ENCODE assay signal across 26 cellular contexts in the genomic region with DNA sequence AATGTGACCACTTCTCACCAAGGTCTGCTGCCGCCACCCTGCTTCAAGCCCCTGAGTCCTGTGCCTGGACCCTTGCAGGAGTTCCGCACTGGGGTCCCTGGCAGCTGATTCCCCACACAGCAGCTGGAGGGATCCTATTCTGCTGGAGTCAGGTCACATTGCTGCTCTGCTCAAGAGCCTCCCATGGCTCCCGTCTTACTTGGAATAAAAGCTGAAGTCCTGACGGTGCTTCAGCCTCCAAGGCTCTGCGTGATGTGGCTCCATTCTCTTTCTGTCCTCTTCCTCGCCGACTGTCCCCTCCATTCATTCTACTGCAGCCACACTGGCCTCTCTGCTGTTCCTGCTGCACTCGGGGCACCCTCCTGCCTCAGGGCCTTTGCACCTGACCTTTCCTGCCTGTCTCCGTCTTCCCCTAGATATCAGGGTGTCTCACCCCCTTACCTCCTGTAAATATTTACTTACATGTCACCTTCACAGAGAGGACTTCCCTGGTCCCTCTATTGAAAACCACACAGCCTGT. TPM values are rescaled to one million over a fixed set of nuclear protein-coding genes. Genes with fewer than 3 reads are reported as not detected.
"Had no signal": no experiment of that assay in that cellular context is flagged by ENCODE, and none has a peak within 500 bp of the region (broad histone marks: within the 10 kb centered on the region; RNA-seq: fewer than 3 reads in every experiment).

No MANE protein-coding gene starts in this region.

- H3K36me3 Mint-ChIP-seq: activated naive CD8-positive, alpha-beta T cell treated with anti-CD3 and anti-CD28 coated beads, Interleukin-2, amount 10 ng/mL, durations not matched to agents 7 days and 5 days had no signal

- H3K4me1 Mint-ChIP-seq: activated naive CD8-positive, alpha-beta T cell treated with anti-CD3 and anti-CD28 coated beads, Interleukin-2, amount 10 ng/mL, durations not matched to agents 7 days and 5 days; T-helper 17 cell had no signal

- H3K27me3 ChIP-seq: adrenal gland, MG63 had no signal

- H3K9me3 Mint-ChIP-seq: activated CD8-positive, alpha-beta T cell treated with anti-CD3 and anti-CD28 coated beads for 36 hours; activated naive CD8-positive, alpha-beta T cell treated with anti-CD3 and anti-CD28 coated beads, Interleukin-2, amount 10 ng/mL, durations not matched to agents 7 days and 5 days had no signal

- H3K27ac Mint-ChIP-seq: activated CD8-positive, alpha-beta T cell treated with anti-CD3 and anti-CD28 coated beads for 36 hours; activated naive CD8-positive, alpha-beta T cell treated with anti-CD3 and anti-CD28 coated beads, Interleukin-2, amount 10 ng/mL, durations not matched to agents 7 days and 5 days; T-helper 17 cell had no signal

- H3K4me3 ChIP-seq: adrenal gland, MG63 had no signal

- DNase-seq: activated CD4-positive, alpha-beta T cell treated with anti-CD3 and anti-CD28 coated beads, Interleukin-2, amount 50 U/mL, for 1 hour; activated CD4-positive, CD25-positive, alpha-beta regulatory T cell; activated CD8-positive, alpha-beta memory T cell treated with anti-CD3 and anti-CD28 coated beads, Interleukin-2, amount 50 U/mL, for 48 hours; activated CD8-positive, alpha-beta T cell treated with anti-CD3 and anti-CD28 coated beads for 36 hours; activated naive CD4-positive, alpha-beta T cell treated with anti-CD3 and anti-CD28 coated beads, Interleukin-2, amount 50 U/mL, for 16 hours; activated naive CD8-positive, alpha-beta T cell treated with anti-CD3 and anti-CD28 coated beads, Interleukin-2, amount 10 ng/mL, durations not matched to agents 7 days and 5 days; activated T-cell treated with anti-CD3 and anti-CD28 coated beads, Interleukin-2, amount 50 U/mL, for 1 hour; adrenal gland; anterior cingulate cortex; cerebellar nuclear complex; MG63; MV-4-11; NCI-H1092 treated with DMSO at 0.1 percent for 48 hours; NCI-H1436; NCI-H1694 treated with DMSO at 0.1 percent for 48 hours; NCI-H2029 treated with DMSO at 0.1 percent for 48 hours; NCI-H446; NCI-H524 treated with DMSO at 0.1 percent for 48 hours; NCI-H774; SIG-M5; T-helper 17 cell; T-helper 9 cell had no signal

- ATAC-seq: activated CD8-positive, alpha-beta T cell treated with anti-CD3 and anti-CD28 coated beads for 36 hours; T-helper 17 cell had no signal

- H3K36me3 ChIP-seq: adrenal gland, MG63 had no signal

- H3K4me3 Mint-ChIP-seq: activated CD8-positive, alpha-beta T cell treated with anti-CD3 and anti-CD28 coated beads for 36 hours; activated naive CD8-positive, alpha-beta T cell treated with anti-CD3 and anti-CD28 coated beads, Interleukin-2, amount 10 ng/mL, durations not matched to agents 7 days and 5 days; T-helper 17 cell had no signal

- H3K27ac ChIP-seq: adrenal gland had no signal

- FAIRE-seq: TTC549 had no signal

- H3K9me3 ChIP-seq: adrenal gland, MG63 had no signal

RNA-seq across cellular contexts. Expression of a gene that starts 7.6 kb away (rescaled TPM):
- total RNA-seq: activated CD8-positive, alpha-beta T cell treated with anti-CD3 and anti-CD28 coated beads for 36 hours; OCI-LY7 had no signal

RNA-seq across cellular contexts. Expression of a gene that starts 10.9 kb away (rescaled TPM):
- total RNA-seq: activated CD8-positive, alpha-beta T cell treated with anti-CD3 and anti-CD28 coated beads for 36 hours; OCI-LY7; RPMI7951; T-helper 17 cell had no signal

RNA-seq across cellular contexts. Expression of a gene that starts 57.1 kb away (rescaled TPM):
- total RNA-seq: activated CD8-positive, alpha-beta T cell treated with anti-CD3 and anti-CD28 coated beads for 36 hours; activated naive CD8-positive, alpha-beta T cell treated with anti-CD3 and anti-CD28 coated beads, Interleukin-2, amount 10 ng/mL, durations not matched to agents 7 days and 5 days; adrenal gland; cardiac septum; OCI-LY7; T-helper 17 cell had no signal
- polyA plus RNA-seq: adrenal gland had no signal
